ENCODE assay signal across 29 cellular contexts in genomic region chr7:111537134-111537533, GRCh38.
"Had no signal": no experiment of that assay in that cellular context is flagged by ENCODE, and none has a peak within 500 bp of the region (broad histone marks: within the 10 kb centered on the region; RNA-seq: fewer than 3 reads in every experiment).

No MANE protein-coding gene starts in this region.

- H3K4me3 Mint-ChIP-seq: stimulated activated effector memory CD8-positive, alpha-beta T cell treated with anti-CD3 and anti-CD28 coated beads, Interleukin-12 subunit alpha, Interleukin-12 subunit beta, amount 100 ng/mL, for 72 hours; stimulated activated memory B cell treated with anti-CD40 and anti-IgM and Interleukin-4, amounts not matched to agents 10 μg/mL and 1 μg/mL and 100 μg/mL, for 72 hours; stimulated activated naive B cell treated with anti-CD40 and anti-IgM and Interleukin-4, amounts not matched to agents 10 μg/mL and 1 μg/mL and 100 μg/mL, for 72 hours; stimulated activated naive CD8-positive, alpha-beta T cell treated with anti-CD3 and anti-CD28 coated beads, Interleukin-15, amount 100 ng/mL, for 72 hours; stimulated activated naive CD8-positive, alpha-beta T cell treated with anti-CD3 and anti-CD28 coated beads, Interleukin-15, Interleukin-2, amounts not matched to agents 100 ng/mL and 50 ng/mL, for 24 hours; type B pancreatic cell had no signal

- H3K9me3 ChIP-seq: stomach, suprapubic skin, testis, thoracic aorta, thyroid gland, tibial artery, tibial nerve, transverse colon, upper lobe of left lung, upper lobe of right lung, uterus, vagina had no signal

- ATAC-seq: stimulated activated effector memory CD8-positive, alpha-beta T cell treated with anti-CD3 and anti-CD28 coated beads, Interleukin-12 subunit alpha, Interleukin-12 subunit beta, amount 100 ng/mL, for 72 hours; stimulated activated memory B cell treated with anti-CD40 and anti-IgM and Interleukin-4, amounts not matched to agents 10 μg/mL and 1 μg/mL and 100 μg/mL, for 72 hours; stimulated activated naive B cell treated with anti-CD40 and anti-IgM and Interleukin-4, amounts not matched to agents 10 μg/mL and 1 μg/mL and 100 μg/mL, for 72 hours; stimulated activated naive CD8-positive, alpha-beta T cell treated with anti-CD3 and anti-CD28 coated beads, Interleukin-15, amount 100 ng/mL, for 72 hours; stimulated activated naive CD8-positive, alpha-beta T cell treated with anti-CD3 and anti-CD28 coated beads, Interleukin-15, Interleukin-2, amounts not matched to agents 100 U/mL and 50 U/mL, for 24 hours; upper lobe of right lung had no signal

- FAIRE-seq: urothelium cell line had no signal

- H3K27ac ChIP-seq: stomach, suprapubic skin, testis, thoracic aorta, thyroid gland, tibial artery, tibial nerve, transverse colon, upper lobe of left lung, upper lobe of right lung, uterus, vagina had no signal

- H3K9me3 Mint-ChIP-seq: stimulated activated effector memory CD8-positive, alpha-beta T cell treated with anti-CD3 and anti-CD28 coated beads, Interleukin-12 subunit alpha, Interleukin-12 subunit beta, amount 100 ng/mL, for 72 hours; stimulated activated naive B cell treated with anti-CD40 and anti-IgM and Interleukin-4, amounts not matched to agents 10 μg/mL and 1 μg/mL and 100 μg/mL, for 72 hours; stimulated activated naive CD8-positive, alpha-beta T cell treated with anti-CD3 and anti-CD28 coated beads, Interleukin-15, amount 100 ng/mL, for 72 hours; stimulated activated naive CD8-positive, alpha-beta T cell treated with anti-CD3 and anti-CD28 coated beads, Interleukin-15, Interleukin-2, amounts not matched to agents 100 ng/mL and 50 ng/mL, for 24 hours; type B pancreatic cell had no signal

- H3K27me3 ChIP-seq: stomach, suprapubic skin, testis, thyroid gland, tibial artery, tibial nerve, transverse colon, upper lobe of left lung, upper lobe of right lung, uterus, vagina had no signal

- H3K4me1 ChIP-seq: testis, transverse colon, upper lobe of left lung, upper lobe of right lung, uterus had no signal

- H3K4me1 Mint-ChIP-seq: stimulated activated naive CD8-positive, alpha-beta T cell treated with anti-CD3 and anti-CD28 coated beads, Interleukin-15, amount 100 ng/mL, for 72 hours had no signal

- DNase-seq: stimulated activated CD4-positive, alpha-beta T cell treated with anti-CD3 and anti-CD28 coated beads, Interleukin-2, amount 100 ng/mL, for 48 hours; stimulated activated CD4-positive, alpha-beta T cell treated with anti-CD3 and anti-CD28 coated beads, Interleukin-4, amount 100 ng/mL, for 1 hour; stimulated activated CD4-positive, alpha-beta T cell treated with anti-CD3 and anti-CD28 coated beads, Interleukin-4, amount 100 ng/mL, for 24 hours; stimulated activated CD4-positive, alpha-beta T cell treated with anti-CD3 and anti-CD28 coated beads, Interleukin-4, amount 100 ng/mL, for 4 hours; stimulated activated CD8-positive, alpha-beta memory T cell treated with anti-CD3 and anti-CD28 coated beads, Interleukin-4, amount 100 ng/mL, for 48 hours; stimulated activated naive B cell treated with anti-CD40 and anti-IgM and Interleukin-4, amounts not matched to agents 10 μg/mL and 1 μg/mL and 100 μg/mL, for 72 hours; stimulated activated naive CD4-positive, alpha-beta T cell; stimulated activated naive CD4-positive, alpha-beta T cell treated with Interleukin-2 at 50 U/mL for 16 hours; stimulated activated naive CD8-positive, alpha-beta T cell treated with anti-CD3 and anti-CD28 coated beads, Interleukin-15, amount 100 ng/mL, for 72 hours; stimulated activated naive CD8-positive, alpha-beta T cell treated with anti-CD3 and anti-CD28 coated beads, Interleukin-15, Interleukin-2, amounts not matched to agents 100 U/mL and 50 U/mL, for 24 hours; stomach; substantia nigra; testis; thyroid gland; tibial artery; transverse colon; trophoblast cell; upper lobe of left lung; upper lobe of right lung; uterus had no signal

- H3K4me3 ChIP-seq: stomach, suprapubic skin, testis, thoracic aorta, thyroid gland, tibial artery, tibial nerve, transverse colon, upper lobe of left lung, upper lobe of right lung, uterus, vagina had no signal

- H3K27ac Mint-ChIP-seq: stimulated activated effector memory CD8-positive, alpha-beta T cell treated with anti-CD3 and anti-CD28 coated beads, Interleukin-12 subunit alpha, Interleukin-12 subunit beta, amount 100 ng/mL, for 72 hours; stimulated activated memory B cell treated with anti-CD40 and anti-IgM and Interleukin-4, amounts not matched to agents 10 μg/mL and 1 μg/mL and 100 μg/mL, for 72 hours; stimulated activated naive B cell treated with anti-CD40 and anti-IgM and Interleukin-4, amounts not matched to agents 10 μg/mL and 1 μg/mL and 100 μg/mL, for 72 hours; stimulated activated naive CD8-positive, alpha-beta T cell treated with anti-CD3 and anti-CD28 coated beads, Interleukin-15, amount 100 ng/mL, for 72 hours; stimulated activated naive CD8-positive, alpha-beta T cell treated with anti-CD3 and anti-CD28 coated beads, Interleukin-15, Interleukin-2, amounts not matched to agents 100 ng/mL and 50 ng/mL, for 24 hours; type B pancreatic cell had no signal

- H3K36me3 ChIP-seq: stomach, suprapubic skin, thoracic aorta, thyroid gland, tibial artery, transverse colon, upper lobe of left lung, upper lobe of right lung, uterus, vagina had no signal

- H3K36me3 Mint-ChIP-seq: stimulated activated effector memory CD8-positive, alpha-beta T cell treated with anti-CD3 and anti-CD28 coated beads, Interleukin-12 subunit alpha, Interleukin-12 subunit beta, amount 100 ng/mL, for 72 hours had no signal

- H3K27me3 Mint-ChIP-seq: stimulated activated memory B cell treated with anti-CD40 and anti-IgM and Interleukin-4, amounts not matched to agents 10 μg/mL and 1 μg/mL and 100 μg/mL, for 72 hours; stimulated activated naive B cell treated with anti-CD40 and anti-IgM and Interleukin-4, amounts not matched to agents 10 μg/mL and 1 μg/mL and 100 μg/mL, for 72 hours; stimulated activated naive CD8-positive, alpha-beta T cell treated with anti-CD3 and anti-CD28 coated beads, Interleukin-15, amount 100 ng/mL, for 72 hours; stimulated activated naive CD8-positive, alpha-beta T cell treated with anti-CD3 and anti-CD28 coated beads, Interleukin-15, Interleukin-2, amounts not matched to agents 100 ng/mL and 50 ng/mL, for 24 hours; type B pancreatic cell had no signal
